ENCODE assay signal across 8 cellular contexts in genomic region chr3:184261270-184262165, GRCh38. TPM values are rescaled to one million over a fixed set of nuclear protein-coding genes. Genes with fewer than 3 reads are reported as not detected.
DNase-seq lines count a peak whose midpoint lies in the region; ATAC-seq, FAIRE-seq and TF ChIP-seq lines count a peak whose summit lies in the region.

Gene CAMK2N2, minus strand, starts transcription at chr3:184261553. Its CDS starts 268 bp downstream, at chr3:184261285.

- H3K27ac ChIP-seq in Peyer's patch (no peak within 1 kb of the TSS), neural cell (ENCODE audit: low read length) (peak within 1 kb of the TSS; percentile 82), upper lobe of right lung (no peak within 1 kb of the TSS)

- TF ChIP-seq POLR2A in GM12891 (IDR thresholded peaks at IDR 0.05; ENCODE audit: low read depth, low read length), result no peak
- TF ChIP-seq POLR2A in Peyer's patch (IDR thresholded peaks at IDR 0.05), result no peak

- H3K9me2 ChIP-seq in neural cell (ENCODE audit: insufficient read depth, low read length), result no peaks in the 10 kb centered on the region

- peak within 1 kb of the TSS; percentile 73 for H3K4me2 ChIP-seq in neural cell (ENCODE audit: low read length)

- no peaks in the 10 kb centered on the region for H3F3A ChIP-seq in neural cell (ENCODE audit: insufficient read depth, low read length, poor library complexity, severe bottlenecking)

- no peaks in the 10 kb centered on the region for H4K20me1 ChIP-seq in neural cell (ENCODE audit: insufficient read depth)

- intact Hi-C loops in upper lobe of right lung (cut with DNase I), result no loop called here

- peak within 1 kb of the TSS; percentile 30 to 59 (median 56) for H3K4me3 ChIP-seq in Peyer's patch
- peak within 1 kb of the TSS; percentile 50 for H3K4me3 ChIP-seq in fibroblast of villous mesenchyme (ENCODE audit: low read depth, low read length)
- H3K4me3 ChIP-seq in neural cell (ENCODE audit: low read length), result peak within 1 kb of the TSS; percentile 75
- H3K4me3 ChIP-seq in upper lobe of right lung, result peak within 1 kb of the TSS; percentile 48

- H3K4me1 ChIP-seq in Peyer's patch (peaks cover 0 to 30% (median 14%) of the 10 kb centered on the region in 4 donors), upper lobe of right lung (peaks cover 23% of the 10 kb centered on the region)

- TF ChIP-seq EP300 in neural cell (conservative IDR thresholded peaks at IDR 0.05; ENCODE audit: poor library complexity, severe bottlenecking), result no peak

- DNase-seq in GM12891 (ENCODE audit: insufficient read length, low spot score), result peak; percentile 79
- peak; percentile 71 for DNase-seq in LoVo (ENCODE audit: low spot score)
- DNase-seq in Peyer's patch, result peak; percentile 22 to 74 (median 65)
- peak; percentile 85 for DNase-seq in activated effector memory CD4-positive, alpha-beta T cell treated with anti-CD3 and anti-CD28 coated beads, Interleukin-2, amount 50 U/mL, for 16 hours
- DNase-seq in fibroblast of villous mesenchyme (ENCODE audit: low read depth), result peak; percentile 47
- DNase-seq in upper lobe of right lung, result peak; percentile 76

- H3K36me3 ChIP-seq in Peyer's patch (no peaks in the 10 kb centered on the region), neural cell (ENCODE audit: insufficient read depth, low read length) (no peaks in the 10 kb centered on the region), upper lobe of right lung (no peaks in the 10 kb centered on the region)

- H3K9me3 ChIP-seq in Peyer's patch (no peaks in the 10 kb centered on the region), neural cell (ENCODE audit: low read length) (no peaks in the 10 kb centered on the region), upper lobe of right lung (no peaks in the 10 kb centered on the region)

- peak within 1 kb of the TSS; percentile 60 for H2AFZ ChIP-seq in neural cell (ENCODE audit: low read depth, low read length)

- ATAC-seq in upper lobe of right lung (peak; percentile 70), HG02610 (IDR thresholded peaks at IDR 0.05; ENCODE audit: unreplicated experiment) (no peak)

- peak; percentile 59 for FAIRE-seq in GM12891 (lab: Jason Lieb, UNC)

- no peaks in the 10 kb centered on the region for H3K79me2 ChIP-seq in neural cell (replicated peaks; ENCODE audit: insufficient read depth, low read length)

- peak within 1 kb of the TSS; percentile 85 for H3K9ac ChIP-seq in neural cell (ENCODE audit: low read length)

- TF ChIP-seq CTCF in Peyer's patch (IDR thresholded peaks at IDR 0.05) (no peak), fibroblast of villous mesenchyme (IDR thresholded peaks at IDR 0.05; ENCODE audit: insufficient read depth, low read depth, low read length) (no peak), neural cell (IDR thresholded peaks at IDR 0.05; ENCODE audit: poor library complexity, severe bottlenecking) (no peak), upper lobe of right lung (IDR thresholded peaks at IDR 0.05) (no peak)

- H3K27me3 ChIP-seq in Peyer's patch, result peaks cover 3 to 36% of the 10 kb centered on the region in 2 donors
- H3K27me3 ChIP-seq in neural cell (ENCODE audit: insufficient read depth, low read depth, low read length), result peaks cover 47% of the 10 kb centered on the region
- peaks cover 66% of the 10 kb centered on the region for H3K27me3 ChIP-seq in upper lobe of right lung

- no peak for TF ChIP-seq RAD21 in neural cell (conservative IDR thresholded peaks at IDR 0.05)

TF ChIP-seq in GM12891, 5 proteins besides CTCF, POLR2A, EP300 and RAD21:
- TF ChIP-seq POLR2AphosphoS5 (IDR thresholded peaks at IDR 0.05; ENCODE audit: low read depth, low read length) (no peak), POU2F2 (IDR thresholded peaks at IDR 0.05; ENCODE audit: low read depth, low read length) (no peak), PAX5 (IDR thresholded peaks at IDR 0.05; ENCODE audit: insufficient read depth, low read length, severe bottlenecking) (no peak), TAF1 (IDR thresholded peaks at IDR 0.05; ENCODE audit: low read depth, low read length) (no peak), SPI1 (IDR thresholded peaks at IDR 0.05; ENCODE audit: low read depth, low read length) (no peak)

TF ChIP-seq in neural cell, 6 proteins besides CTCF, POLR2A, EP300 and RAD21:
- TF ChIP-seq EZH2 (IDR thresholded peaks at IDR 0.05; ENCODE audit: borderline replicate concordance, insufficient read depth, low read length, poor library complexity, severe bottlenecking) (no peak), MXI1 (conservative IDR thresholded peaks at IDR 0.05; ENCODE audit: poor library complexity, severe bottlenecking) (peak; percentile 27), SMC3 (conservative IDR thresholded peaks at IDR 0.05; ENCODE audit: poor library complexity) (peak; percentile 8), POLR2AphosphoS5 (IDR thresholded peaks at IDR 0.05) (peak; percentile 60)

RNA-seq across cellular contexts. Expression of gene CAMK2N2, which starts in this region (rescaled TPM):
- polyA plus RNA-seq in GM12891 (2012; ENCODE audit: low read depth, missing spikeins), result not detected
- total RNA-seq in Peyer's patch (not detected), fibroblast of villous mesenchyme (under 0.01 TPM in 1 of 2 replicates, not detected in the other), upper lobe of right lung (not detected)
- polyA plus RNA-seq in neural cell, result 2.8 and 5.7 TPM in 2 replicates
- 5.2 and 5.8 TPM in 2 replicates for polyA minus RNA-seq in neural cell

Comparison
In these comparisons a context has a peak if more than half of its experiments do, and no peak if none do; other contexts are left out.
1. Peak in DNase-seq and H3K4me3 ChIP-seq in Peyer's patch; RNA of the gene not detected or under 1 TPM.
2. Peak in DNase-seq and H3K4me3 ChIP-seq in fibroblast of villous mesenchyme; RNA of the gene not detected or under 1 TPM.
3. Peak in DNase-seq, ATAC-seq and H3K4me3 ChIP-seq in upper lobe of right lung; RNA of the gene not detected or under 1 TPM.